Comparison of ENCODE assay signal across 1 cellular context in genomic region chr16:14613991-14614390, GRCh38.
TF ChIP-seq lines count a peak whose summit lies in the region.

No MANE protein-coding gene starts in this region.

TF ChIP-seq in HepG2, 621 proteins besides CTCF, POLR2A, EP300 and RAD21:
- TF ChIP-seq FOSL2 (CRISPR knock-in tag; IDR thresholded peaks at IDR 0.05): 0 out of 2 replicates have a peak, but pooled peaks have one; percentile 12
- peak in 1 of 2 experiments; percentile 33; a peak in 1 of 4 replicates for TF ChIP-seq NR2F1 (CRISPR knock-in tag; IDR thresholded peaks at IDR 0.05)
- TF ChIP-seq ATF3 (CRISPR knock-in tag; IDR thresholded peaks at IDR 0.05): no peak
- no peak for TF ChIP-seq ZNF383 (CRISPR knock-in tag; IDR thresholded peaks at IDR 0.05; ENCODE audit: borderline replicate concordance)
